ENCODE assay signal across 1 cellular context in genomic region chr15:35195649-35196048, GRCh38.
TF ChIP-seq lines count a peak whose summit lies in the region.

No MANE protein-coding gene starts in this region.

TF ChIP-seq in GM23338, 12 proteins besides CTCF, POLR2A, EP300 and RAD21 (continued from another document):
- TF ChIP-seq JUNB (IDR thresholded peaks at IDR 0.05; ENCODE audit: unreplicated experiment) (no peak), NANOG (IDR thresholded peaks at IDR 0.05; ENCODE audit: borderline replicate concordance) (no peak)
TF ChIP-seq in GM23338: peak in this region for 1.
